ENCODE assay signal across 11 cellular contexts in the genomic region with DNA sequence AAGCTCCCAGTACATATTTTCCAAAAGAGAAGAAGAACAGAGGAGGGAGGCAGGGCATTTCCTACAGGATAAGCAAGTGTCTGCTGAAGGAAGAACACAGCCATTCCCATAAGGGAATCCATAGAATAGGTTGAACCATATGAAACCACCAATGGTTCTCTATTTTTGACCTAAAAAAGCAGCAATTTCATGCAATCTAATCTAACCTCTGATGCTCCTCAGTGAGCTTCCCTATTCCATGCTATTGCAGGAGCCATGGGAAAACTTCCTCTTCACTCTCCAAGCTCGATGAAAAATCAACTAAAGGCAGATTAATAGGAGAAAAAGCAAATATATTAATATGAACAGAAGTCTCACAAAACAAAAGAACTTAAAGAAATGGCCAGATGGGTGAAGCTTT. TPM values are rescaled to one million over a fixed set of nuclear protein-coding genes. Genes with fewer than 3 reads are reported as not detected.
A peak's percentile ranks its signal among the peaks of the same experiment; 100 is the strongest.
DNase-seq lines count a peak whose midpoint lies in the region; ATAC-seq and TF ChIP-seq lines count a peak whose summit lies in the region.
"Had no signal": no experiment of that assay in that cellular context is flagged by ENCODE, and none has a peak within 500 bp of the region (broad histone marks: within the 10 kb centered on the region; RNA-seq: fewer than 3 reads in every experiment).

No MANE protein-coding gene starts in this region.

- peak overlapping the region; percentile 61 for H3K9ac ChIP-seq in Loucy (ENCODE audit: low read depth, low read length, poor library complexity, severe bottlenecking)

- peaks cover 67% of the 10 kb centered on the region for H3K79me2 ChIP-seq in Loucy (ENCODE audit: insufficient read depth, low read length)

- 0 out of 2 replicates have a peak, but pooled peaks cover 8% of the 10 kb centered on the region for H3F3A ChIP-seq in Loucy (ENCODE audit: low read depth)

- DNase-seq in activated naive CD4-positive, alpha-beta T cell treated with anti-CD3 and anti-CD28 coated beads, Interleukin-2, amount 10 ng/mL, durations not matched to agents 7 days and 5 days = no peak
- no peak for DNase-seq in activated naive CD4-positive, alpha-beta T cell treated with Interleukin-2 at 50 U/mL for 16 hours
- DNase-seq in esophagus muscularis mucosa (ENCODE audit: extremely low spot score) (no peak), kidney tubule cell (ENCODE audit: low spot score) (no peak)
- no peak for DNase-seq in stimulated activated effector memory CD8-positive, alpha-beta T cell treated with anti-CD3 and anti-CD28 coated beads, Interleukin-12 subunit alpha, Interleukin-12 subunit beta, amount 100 ng/mL, for 72 hours (ENCODE audit: low spot score in 2 of 2)
- no peak for DNase-seq in activated CD4-positive, CD25-positive, alpha-beta regulatory T cell treated with anti-CD3 and anti-CD28 coated beads, Interleukin-2, amount 50 U/mL, for 72 hours
- DNase-seq: effector CD4-positive, alpha-beta T cell; NCI-H345; ovary had no signal

- peak overlapping the region; percentile 69 for H2AFZ ChIP-seq in Loucy (ENCODE audit: low read length)

- peaks cover 6% of the 10 kb centered on the region for H3K9me3 Mint-ChIP-seq in activated naive CD4-positive, alpha-beta T cell treated with anti-CD3 and anti-CD28 coated beads, Interleukin-2, amount 10 ng/mL, durations not matched to agents 7 days and 5 days
- H3K9me3 Mint-ChIP-seq in stimulated activated effector memory CD8-positive, alpha-beta T cell treated with anti-CD3 and anti-CD28 coated beads, Interleukin-12 subunit alpha, Interleukin-12 subunit beta, amount 100 ng/mL, for 72 hours = no peaks in the 10 kb centered on the region

- no peaks in the 10 kb centered on the region for H3K27me3 Mint-ChIP-seq in activated naive CD4-positive, alpha-beta T cell treated with anti-CD3 and anti-CD28 coated beads, Interleukin-2, amount 10 ng/mL, durations not matched to agents 7 days and 5 days

- TF ChIP-seq CTCF in Loucy (conservative IDR thresholded peaks at IDR 0.05; ENCODE audit: low read length) = no peak
- no peak for TF ChIP-seq CTCF in esophagus muscularis mucosa (IDR thresholded peaks at IDR 0.05)

- H3K4me1 ChIP-seq in Loucy (ENCODE audit: insufficient read depth, low read length, poor library complexity, severe bottlenecking) (peaks cover 58% of the 10 kb centered on the region), esophagus muscularis mucosa (peaks cover 19 to 60% (median 55%) of the 10 kb centered on the region in 4 donors)

- H3K4me3 ChIP-seq in Loucy (ENCODE audit: low read length, poor library complexity, severe bottlenecking) (peak overlapping the region; percentile 43), esophagus muscularis mucosa (no peak overlapping the region)
- H3K4me3 ChIP-seq: ovary had no signal

- CTCF ChIA-PET in activated naive CD4-positive, alpha-beta T cell treated with anti-CD3 and anti-CD28 coated beads, Interleukin-2, amount 10 ng/mL, durations not matched to agents 7 days and 5 days (lab: Charles Lee) = interaction anchor here (0.7 to 1.2 kb wide), 4 partner anchors 19 to 48 kb away, joined by 3 to 4 read pairs (median 3); no protein-coding TSS in a partner anchor

- intact Hi-C loops in esophagus muscularis mucosa (cut with DNase I) = no loop called here

- H3K9me3 ChIP-seq in Loucy (ENCODE audit: insufficient read depth, low read depth, low read length) = no peaks in the 10 kb centered on the region
- no peaks in the 10 kb centered on the region for H3K9me3 ChIP-seq in esophagus muscularis mucosa
- H3K9me3 ChIP-seq: ovary had no signal

- TF ChIP-seq EP300 in esophagus muscularis mucosa (IDR thresholded peaks at IDR 0.05) = no peak

- TF ChIP-seq POLR2A in esophagus muscularis mucosa (IDR thresholded peaks at IDR 0.05; ENCODE audit: low read depth) = no peak

- peaks cover 4% of the 10 kb centered on the region for H3K36me3 Mint-ChIP-seq in activated naive CD4-positive, alpha-beta T cell treated with anti-CD3 and anti-CD28 coated beads, Interleukin-2, amount 10 ng/mL, durations not matched to agents 7 days and 5 days
- no peaks in the 10 kb centered on the region for H3K36me3 Mint-ChIP-seq in stimulated activated effector memory CD8-positive, alpha-beta T cell treated with anti-CD3 and anti-CD28 coated beads, Interleukin-12 subunit alpha, Interleukin-12 subunit beta, amount 100 ng/mL, for 72 hours

- H3K27ac ChIP-seq in esophagus muscularis mucosa (replicated peaks in 1 of 4) = peak overlapping the region; percentile 9 to 26 (median 18)
- H3K27ac ChIP-seq: ovary had no signal

- H4K20me1 ChIP-seq in Loucy (ENCODE audit: insufficient read depth, low read length, poor library complexity, severe bottlenecking) = no peaks in the 10 kb centered on the region

- H3K4me3 Mint-ChIP-seq in activated naive CD4-positive, alpha-beta T cell treated with anti-CD3 and anti-CD28 coated beads, Interleukin-2, amount 10 ng/mL, durations not matched to agents 7 days and 5 days = peak overlapping the region; percentile 44
- peak overlapping the region; percentile 61 for H3K4me3 Mint-ChIP-seq in stimulated activated effector memory CD8-positive, alpha-beta T cell treated with anti-CD3 and anti-CD28 coated beads, Interleukin-12 subunit alpha, Interleukin-12 subunit beta, amount 100 ng/mL, for 72 hours

- H3K27me3 ChIP-seq in Loucy (ENCODE audit: insufficient read depth, low read length, poor library complexity, severe bottlenecking) (no peaks in the 10 kb centered on the region), esophagus muscularis mucosa (no peaks in the 10 kb centered on the region)
- H3K27me3 ChIP-seq: ovary had no signal

- ATAC-seq in stimulated activated effector memory CD8-positive, alpha-beta T cell treated with anti-CD3 and anti-CD28 coated beads, Interleukin-12 subunit alpha, Interleukin-12 subunit beta, amount 100 ng/mL, for 72 hours = no peak
- no peak for ATAC-seq in HG03378 (IDR thresholded peaks at IDR 0.05; ENCODE audit: unreplicated experiment)

- no peaks in the 10 kb centered on the region for H3K9me2 ChIP-seq in Loucy (replicated peaks; ENCODE audit: low read depth, low read length)

- peak overlapping the region; percentile 92 for H3K27ac Mint-ChIP-seq in activated naive CD4-positive, alpha-beta T cell treated with anti-CD3 and anti-CD28 coated beads, Interleukin-2, amount 10 ng/mL, durations not matched to agents 7 days and 5 days
- peak overlapping the region; percentile 91 for H3K27ac Mint-ChIP-seq in stimulated activated effector memory CD8-positive, alpha-beta T cell treated with anti-CD3 and anti-CD28 coated beads, Interleukin-12 subunit alpha, Interleukin-12 subunit beta, amount 100 ng/mL, for 72 hours

- H3K4me1 Mint-ChIP-seq in activated naive CD4-positive, alpha-beta T cell treated with anti-CD3 and anti-CD28 coated beads, Interleukin-2, amount 10 ng/mL, durations not matched to agents 7 days and 5 days = peaks cover 59% of the 10 kb centered on the region
- H3K4me1 Mint-ChIP-seq in stimulated activated effector memory CD8-positive, alpha-beta T cell treated with anti-CD3 and anti-CD28 coated beads, Interleukin-12 subunit alpha, Interleukin-12 subunit beta, amount 100 ng/mL, for 72 hours = peaks cover 60% of the 10 kb centered on the region

- H3K4me2 ChIP-seq in Loucy (ENCODE audit: low read depth, low read length, poor library complexity, severe bottlenecking) = peak overlapping the region; percentile 66

- no peaks in the 10 kb centered on the region for H3K36me3 ChIP-seq in Loucy (ENCODE audit: insufficient read depth, low read length)
- H3K36me3 ChIP-seq in esophagus muscularis mucosa = no peaks in the 10 kb centered on the region
- H3K36me3 ChIP-seq: ovary had no signal

- WGBS in esophagus muscularis mucosa = 31% methylated on average over 1 of the region's 1 CpG

RNA-seq across cellular contexts. Expression of gene SIPA1L2, which starts 50.5 kb away (rescaled TPM):
- total RNA-seq in esophagus muscularis mucosa = 10 to 100 TPM; 37.4 to 59.0 (median 43.0) TPM
